Comparison of ENCODE assay signal across 12 cellular contexts in the genomic region with DNA sequence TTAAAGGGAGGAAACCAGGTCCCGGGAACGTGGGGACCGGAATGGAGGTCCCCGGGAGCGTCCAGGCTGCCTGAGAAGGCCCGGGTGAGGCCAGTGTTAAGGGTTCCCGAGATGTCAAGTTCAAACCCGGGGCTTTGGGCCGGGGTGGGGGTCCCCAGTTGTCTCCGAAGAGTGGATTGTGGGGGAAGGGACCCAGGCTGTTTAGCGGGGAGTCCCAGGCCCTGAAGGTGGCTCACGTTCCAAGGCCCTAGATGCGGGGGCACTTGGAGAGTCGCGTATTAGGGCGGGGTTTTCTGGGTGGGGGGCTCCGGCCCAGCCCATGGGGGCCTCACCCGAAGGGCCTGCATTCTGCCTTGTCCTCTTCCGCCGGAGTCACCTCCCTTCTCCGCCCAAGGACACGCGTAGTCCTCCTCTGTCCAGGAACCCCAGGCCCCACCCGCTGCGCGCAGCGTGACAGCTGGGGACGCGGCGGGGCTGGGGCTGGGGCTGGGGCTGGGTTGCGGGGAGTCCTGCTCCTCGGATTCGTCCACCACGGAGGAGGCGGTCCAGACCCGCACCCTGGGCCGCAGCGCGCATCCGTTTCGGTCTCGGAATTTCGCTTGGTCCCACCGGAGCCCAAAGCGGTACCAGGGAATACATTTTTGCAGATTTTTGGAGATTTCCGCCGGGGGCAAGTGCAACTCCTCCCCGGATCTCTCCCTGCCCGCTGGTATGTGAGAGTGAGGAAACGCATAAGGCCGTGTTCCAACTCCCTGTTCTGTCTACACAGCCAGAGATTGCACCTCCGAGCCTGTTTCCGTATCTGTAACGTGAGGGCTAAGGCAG. TPM values are rescaled to one million over a fixed set of nuclear protein-coding genes. Genes with fewer than 3 reads are reported as not detected.
DNase-seq lines count a peak whose midpoint lies in the region; ATAC-seq and TF ChIP-seq lines count a peak whose summit lies in the region.
"Had no signal": no experiment of that assay in that cellular context is flagged by ENCODE, and none has a peak within 500 bp of the region (broad histone marks: within the 10 kb centered on the region; RNA-seq: fewer than 3 reads in every experiment).

A gene (minus strand): TSS at position 387 of the 825 bp plus-strand sequence. CDS start 40 bp downstream, at position 347.

- TF ChIP-seq CTCF in IMR-90 (conservative IDR thresholded peaks at IDR 0.05; ENCODE audit: low read depth, low read length) (no peak), epithelial cell of proximal tubule (conservative IDR thresholded peaks at IDR 0.05; ENCODE audit: low read depth, low read length) (no peak)

- ATAC-seq in IMR-90 (ENCODE audit: low read depth) (peak; percentile 40), GM19023 (IDR thresholded peaks at IDR 0.05; ENCODE audit: unreplicated experiment) (no peak), GM21528 (IDR thresholded peaks at IDR 0.05; ENCODE audit: low FRiP score, unreplicated experiment) (no peak)

- H4K8ac ChIP-seq in IMR-90 (ENCODE audit: low read depth in 2 of 2, low read length in 2 of 2), result peak within 1 kb of the TSS in 1 of 2 experiments; percentile 13; a peak in 2 of 4 replicates

- dilution Hi-C loops in IMR-90 (cut with HindIII; ENCODE audit: low sequenced_read_pairs, unreplicated experiment), result no loop called here

- H3K27me3 Mint-ChIP-seq in activated T-helper 1 cell treated with anti-CD3 and anti-CD28 coated beads, Interleukin-12 subunit alpha, Interleukin-12 subunit beta, Interleukin-2, Interleukin-4 antibody, amounts not matched to agents 30 ng/mL and 10 ng/mL and 1 ng/mL, durations not matched to agents 14 hours and 24 hours and 36 hours (ENCODE audit: insufficient read depth), result no peaks in the 10 kb centered on the region

- peaks cover 10% of the 10 kb centered on the region for H4K20me1 ChIP-seq in IMR-90 (ENCODE audit: insufficient read depth, low read length)

- intact Hi-C loops in IMR-90 (cut with micrococcal nuclease), result no loop called here
- intact Hi-C loops in activated T-helper 1 cell treated with anti-CD3 and anti-CD28 coated beads, Interleukin-12 subunit alpha, Interleukin-12 subunit beta, Interleukin-2, Interleukin-4 antibody, amounts not matched to agents 30 ng/mL and 10 ng/mL and 1 ng/mL, durations not matched to agents 14 hours and 24 hours and 36 hours (cut with micrococcal nuclease), result no loop called here

- no peak for DNase-seq in IMR-90
- no peak for DNase-seq in epithelial cell of proximal tubule (ENCODE audit: low read depth)
- DNase-seq in lung microvascular endothelial cell (ENCODE audit: low read depth in 2 of 2), result peak; percentile 45 to 58
- no peak for DNase-seq in activated T-helper 1 cell treated with anti-CD3 and anti-CD28 coated beads, Interleukin-12 subunit alpha, Interleukin-12 subunit beta, Interleukin-2, Interleukin-4 antibody, amounts not matched to agents 30 ng/mL and 10 ng/mL and 1 ng/mL, durations not matched to agents 14 hours and 24 hours and 36 hours (ENCODE audit: low spot score)
- DNase-seq in T-helper 9 cell, result no peak
- DNase-seq: activated T-cell treated with anti-CD3 and anti-CD28 coated beads for 4 hours; GOT3; hippocampal formation; stimulated activated CD4-positive, alpha-beta T cell treated with anti-CD3 and anti-CD28 coated beads, Interleukin-4, amount 100 ng/mL, for 1 hour had no signal

- H3K23ac ChIP-seq in IMR-90 (ENCODE audit: low read depth, low read length), result no peak within 1 kb of the TSS; the same call in 1 of the 2 replicates

- H3K9ac ChIP-seq in IMR-90 (ENCODE audit: low read depth, low read length), result no peak within 1 kb of the TSS

- H3K18ac ChIP-seq in IMR-90 (ENCODE audit: low read depth, low read length), result no peak within 1 kb of the TSS

- H3K9me3 ChIP-seq in IMR-90 (ENCODE audit: control insufficient read depth, insufficient read depth, low read length), result no peaks in the 10 kb centered on the region

- POLR2A ChIA-PET in IMR-90 (lab: Charles Lee; ENCODE audit: unreplicated experiment), result interaction anchor here (0.6 kb wide), 2 partner anchors 258 to 1149 kb away, joined by 3 to 5 read pairs; no protein-coding TSS in a partner anchor

- H4K5ac ChIP-seq in IMR-90 (ENCODE audit: low read depth, low read length), result no peak within 1 kb of the TSS; the same call in 1 of the 2 replicates

- no peak within 1 kb of the TSS for H4K91ac ChIP-seq in IMR-90 (ENCODE audit: insufficient read depth, low read depth, low read length)

- no peak within 1 kb of the TSS for H3K56ac ChIP-seq in IMR-90 (ENCODE audit: extremely low read depth, insufficient read depth, low read length)

- in situ Hi-C loops in IMR-90 (cut with MboI; ENCODE audit: low sequenced_read_pairs), result no loop called here

- no peaks in the 10 kb centered on the region; the same call in 1 of the 2 replicates for H3K9me1 ChIP-seq in IMR-90 (ENCODE audit: insufficient read depth, low read length)

- no peak for TF ChIP-seq RAD21 in IMR-90 (IDR thresholded peaks at IDR 0.05; ENCODE audit: low read length)

- H2BK15ac ChIP-seq in IMR-90 (ENCODE audit: low read depth, low read length), result no peak within 1 kb of the TSS

- no peak within 1 kb of the TSS for H3K4me3 Mint-ChIP-seq in activated T-helper 1 cell treated with anti-CD3 and anti-CD28 coated beads, Interleukin-12 subunit alpha, Interleukin-12 subunit beta, Interleukin-2, Interleukin-4 antibody, amounts not matched to agents 30 ng/mL and 10 ng/mL and 1 ng/mL, durations not matched to agents 14 hours and 24 hours and 36 hours

- peak within 1 kb of the TSS; percentile 35; the same call in 1 of the 2 replicates for H3K4me2 ChIP-seq in IMR-90 (ENCODE audit: low read depth, low read length)

- TF ChIP-seq POLR2A in IMR-90 (IDR thresholded peaks at IDR 0.05; ENCODE audit: low read depth, low read length), result no peak

- CTCF ChIA-PET in IMR-90 (lab: Yijun Ruan, JAX), result interaction anchor here (0.7 to 0.9 kb wide), 3 partner anchors 17 to 74 kb away, joined by 4 to 6 read pairs (median 4); no protein-coding TSS in a partner anchor

- peak within 1 kb of the TSS; percentile 77 for H2AFZ ChIP-seq in IMR-90 (replicated peaks; ENCODE audit: low read length, poor library complexity)

- H2AK5ac ChIP-seq in IMR-90 (ENCODE audit: low read depth, low read length), result no peak within 1 kb of the TSS

- peaks cover 6% of the 10 kb centered on the region for H3K4me1 Mint-ChIP-seq in activated T-helper 1 cell treated with anti-CD3 and anti-CD28 coated beads, Interleukin-12 subunit alpha, Interleukin-12 subunit beta, Interleukin-2, Interleukin-4 antibody, amounts not matched to agents 30 ng/mL and 10 ng/mL and 1 ng/mL, durations not matched to agents 14 hours and 24 hours and 36 hours (ENCODE audit: low read depth)

- H3K36me3 Mint-ChIP-seq in activated T-helper 1 cell treated with anti-CD3 and anti-CD28 coated beads, Interleukin-12 subunit alpha, Interleukin-12 subunit beta, Interleukin-2, Interleukin-4 antibody, amounts not matched to agents 30 ng/mL and 10 ng/mL and 1 ng/mL, durations not matched to agents 14 hours and 24 hours and 36 hours (ENCODE audit: low read depth), result peaks cover 28% of the 10 kb centered on the region

- H3K4ac ChIP-seq in IMR-90 (ENCODE audit: low read depth, low read length), result peak within 1 kb of the TSS; percentile 27; the same call in 1 of the 2 replicates

- 27% methylated on average over 11 of the region's 54 CpGs; no CpG with 5 or more reads in 1 of the 2 experiments for WGBS in IMR-90 (ENCODE audit: extremely low coverage in 2 of 2, insufficient read length in 1 of 2), 2 experiments

- H3K36me3 ChIP-seq in IMR-90 (ENCODE audit: control insufficient read depth, insufficient read depth, low read length), result peaks cover 30% of the 10 kb centered on the region

- H3K14ac ChIP-seq in IMR-90 (replicated peaks; ENCODE audit: low read depth, low read length), result no peak within 1 kb of the TSS

- peak within 1 kb of the TSS; percentile 87 for H2AK9ac ChIP-seq in IMR-90 (replicated peaks; ENCODE audit: low read depth, low read length, poor library complexity)

- H3K4me1 ChIP-seq in IMR-90 (ENCODE audit: control insufficient read depth, insufficient read depth, low read length), result peaks cover 6% of the 10 kb centered on the region; the same call in 1 of the 2 replicates

- H3K9me3 Mint-ChIP-seq in activated T-helper 1 cell treated with anti-CD3 and anti-CD28 coated beads, Interleukin-12 subunit alpha, Interleukin-12 subunit beta, Interleukin-2, Interleukin-4 antibody, amounts not matched to agents 30 ng/mL and 10 ng/mL and 1 ng/mL, durations not matched to agents 14 hours and 24 hours and 36 hours, result no peaks in the 10 kb centered on the region

- H3K27ac Mint-ChIP-seq in activated T-helper 1 cell treated with anti-CD3 and anti-CD28 coated beads, Interleukin-12 subunit alpha, Interleukin-12 subunit beta, Interleukin-2, Interleukin-4 antibody, amounts not matched to agents 30 ng/mL and 10 ng/mL and 1 ng/mL, durations not matched to agents 14 hours and 24 hours and 36 hours, result no peak within 1 kb of the TSS

- no peak within 1 kb of the TSS for H3K27ac ChIP-seq in IMR-90 (ENCODE audit: insufficient read depth, low read length)
- peak within 1 kb of the TSS; percentile 69 for H3K27ac ChIP-seq in temporal lobe (ENCODE audit: low read depth, low read length)

- H2BK5ac ChIP-seq in IMR-90 (ENCODE audit: low read depth, low read length, poor library complexity, severe bottlenecking), result no peak within 1 kb of the TSS

- H3K79me1 ChIP-seq in IMR-90 (ENCODE audit: low read depth in 1 of 2, low read length in 2 of 2), result peaks cover 4 to 29% of the 10 kb centered on the region in 2 experiments; a peak in 2 of 4 replicates

- H3K4me3 ChIP-seq in IMR-90 (ENCODE audit: insufficient read depth, low read depth, low read length) (0 out of 2 replicates have a peak within 1 kb of the TSS, but pooled peaks have one; percentile 1), epithelial cell of proximal tubule (ENCODE audit: low read depth, low read length) (peak within 1 kb of the TSS; percentile 25)

- H2BK120ac ChIP-seq in IMR-90 (ENCODE audit: low read depth, low read length), result no peak within 1 kb of the TSS

- no TSS peak for BruUV-seq in IMR-90 (replicated peaks; lab: Mats Ljungman, UMichigan)

- H3K27me3 ChIP-seq in IMR-90 (ENCODE audit: control insufficient read depth, insufficient read depth, low read length), result no peaks in the 10 kb centered on the region

- H2BK20ac ChIP-seq in IMR-90 (ENCODE audit: low read depth, low read length), result no peak within 1 kb of the TSS

RNA-seq across cellular contexts. Expression of the gene that starts here (rescaled TPM):
- total RNA-seq in IMR-90 (2012; rRNA removed), result 0.54 and 1.1 TPM in 2 replicates
- polyA plus RNA-seq in IMR-90 (2012; rRNA removed), result 6.9 and 8.4 TPM in 2 replicates
- 2.9 and 3.3 TPM in 2 replicates for polyA plus RNA-seq in IMR-90 (2012; cell fraction: cytosol; rRNA removed)
- 1.3 and 1.6 TPM in 2 replicates for polyA plus RNA-seq in IMR-90 (2012; cell fraction: nucleus; rRNA removed; ENCODE audit: low replicate concordance)
- 1.7 TPM in 1 of 2 replicates, not detected in the other for total RNA-seq in epithelial cell of proximal tubule
- total RNA-seq in lung microvascular endothelial cell, result 88.5 and 153 TPM in 2 replicates
- total RNA-seq in temporal lobe, result 1.5 TPM
- total RNA-seq in activated T-helper 1 cell treated with anti-CD3 and anti-CD28 coated beads, Interleukin-12 subunit alpha, Interleukin-12 subunit beta, Interleukin-2, Interleukin-4 antibody, amounts not matched to agents 30 ng/mL and 10 ng/mL and 1 ng/mL, durations not matched to agents 14 hours and 24 hours and 36 hours, result not detected in 2 replicates

Comparison
In these comparisons a context has a peak if more than half of its experiments do, and no peak if none do; other contexts are left out.
1. RNA of the gene that starts here (total RNA-seq): 88.5 to 153 TPM in lung microvascular endothelial cell; 1.7 TPM in epithelial cell of proximal tubule, 1.5 TPM in temporal lobe (single experiment), 0.54 to 1.1 TPM in IMR-90 and not detected in activated T-helper 1 cell treated with anti-CD3 and anti-CD28 coated beads, Interleukin-12 subunit alpha, Interleukin-12 subunit beta, Interleukin-2, Interleukin-4 antibody, amounts not matched to agents 30 ng/mL and 10 ng/mL and 1 ng/mL, durations not matched to agents 14 hours and 24 hours and 36 hours; every median in the first group is over 10 times any median in the second.
2. DNase-seq: peak in lung microvascular endothelial cell (2 of 2); none in IMR-90 (single experiment), epithelial cell of proximal tubule (single experiment), activated T-helper 1 cell treated with anti-CD3 and anti-CD28 coated beads, Interleukin-12 subunit alpha, Interleukin-12 subunit beta, Interleukin-2, Interleukin-4 antibody, amounts not matched to agents 30 ng/mL and 10 ng/mL and 1 ng/mL, durations not matched to agents 14 hours and 24 hours and 36 hours (single experiment) and T-helper 9 cell (single experiment).